In the genomic region with DNA sequence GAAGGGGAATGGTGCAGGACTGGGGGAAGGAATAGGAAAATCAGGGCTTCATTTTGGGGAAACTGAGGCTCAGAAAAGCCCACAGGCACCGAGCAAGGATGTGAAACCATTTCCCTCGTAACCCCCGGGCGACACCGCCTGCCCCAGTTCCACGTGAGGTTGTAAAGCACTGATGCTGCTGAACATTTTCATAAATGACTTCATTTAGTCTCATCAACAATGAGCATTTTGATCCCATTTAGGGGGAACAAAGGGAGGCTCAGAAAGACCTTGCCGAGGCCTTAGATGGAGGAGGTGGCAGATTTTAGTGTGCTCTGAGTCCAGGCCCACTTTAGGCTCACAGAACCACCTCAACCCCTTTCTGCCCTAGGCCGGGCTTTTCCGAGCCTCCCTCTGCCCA, we compare ENCODE assay signal across 15 cellular contexts. TPM values are rescaled to one million over a fixed set of nuclear protein-coding genes. Genes with fewer than 3 reads are reported as not detected.
A peak's percentile ranks its signal among the peaks of the same experiment; 100 is the strongest.
DNase-seq lines count a peak whose midpoint lies in the region; TF ChIP-seq lines count a peak whose summit lies in the region.
"Had no signal": no experiment of that assay in that cellular context is flagged by ENCODE, and none has a peak within 500 bp of the region (broad histone marks: within the 10 kb centered on the region; RNA-seq: fewer than 3 reads in every experiment).

No MANE protein-coding gene starts in this region.

- no peaks in the 10 kb centered on the region for H3K36me3 Mint-ChIP-seq in type B pancreatic cell
- H3K36me3 Mint-ChIP-seq: CD8-positive, alpha-beta memory T cell had no signal

- TF ChIP-seq CTCF in osteoblast (IDR thresholded peaks at IDR 0.05; ENCODE audit: extremely low read depth, low read depth, low read length) (no peak), thyroid gland (IDR thresholded peaks at IDR 0.05) (no peak), type B pancreatic cell (conservative IDR thresholded peaks at IDR 0.05) (no peak)

- no peak overlapping the region for H2AFZ ChIP-seq in osteoblast (ENCODE audit: low read length)

- no peak for TF ChIP-seq POLR2A in thyroid gland (IDR thresholded peaks at IDR 0.05)

- intact Hi-C loops in thyroid gland (cut with DNase I): no loop called here

- H4K20me1 ChIP-seq in osteoblast (ENCODE audit: insufficient read depth, low read length): no peaks in the 10 kb centered on the region

- H3K4me3 ChIP-seq in osteoblast (ENCODE audit: insufficient read depth, low read length) (no peak overlapping the region), thyroid gland (replicated peaks in 1 of 3) (no peak overlapping the region)
- H3K4me3 ChIP-seq: K562, SK-N-MC had no signal

- H3K27me3 Mint-ChIP-seq in type B pancreatic cell: no peaks in the 10 kb centered on the region

- no peak overlapping the region for H3K4me2 ChIP-seq in osteoblast (ENCODE audit: insufficient read depth, low read length)

- no peaks in the 10 kb centered on the region for H3K9me3 Mint-ChIP-seq in type B pancreatic cell
- H3K9me3 Mint-ChIP-seq: CD8-positive, alpha-beta memory T cell had no signal

- H3K27me3 ChIP-seq in osteoblast (ENCODE audit: insufficient read depth, low read length) (no peaks in the 10 kb centered on the region), thyroid gland (no peaks in the 10 kb centered on the region)
- H3K27me3 ChIP-seq: BE2C had no signal

- H3K36me3 ChIP-seq in osteoblast (ENCODE audit: insufficient read depth, low read length) (no peaks in the 10 kb centered on the region), thyroid gland (no peaks in the 10 kb centered on the region)
- H3K36me3 ChIP-seq: BE2C had no signal

- in situ Hi-C loops in G401 (cut with HindIII; ENCODE audit: low sequenced_read_pairs): no loop called here

- H3K4me1 ChIP-seq in osteoblast (ENCODE audit: insufficient read depth, low read length) (no peaks in the 10 kb centered on the region), thyroid gland (no peaks in the 10 kb centered on the region)
- H3K4me1 ChIP-seq: BE2C had no signal

- no peak overlapping the region for H3K27ac Mint-ChIP-seq in type B pancreatic cell

- no peaks in the 10 kb centered on the region for H3K79me2 ChIP-seq in osteoblast (ENCODE audit: insufficient read depth, low read length)

- H3K27ac ChIP-seq in caudate nucleus (ENCODE audit: low read depth, low read length): peak overlapping the region; percentile 98
- no peak overlapping the region for H3K27ac ChIP-seq in osteoblast (ENCODE audit: low read depth, low read length)
- no peak overlapping the region for H3K27ac ChIP-seq in thyroid gland
- H3K27ac ChIP-seq: SK-N-MC had no signal

- H3K4me3 Mint-ChIP-seq in type B pancreatic cell: no peak overlapping the region
- H3K4me3 Mint-ChIP-seq: CD8-positive, alpha-beta memory T cell had no signal

- H3K4me1 Mint-ChIP-seq in type B pancreatic cell (ENCODE audit: unreplicated experiment): no peaks in the 10 kb centered on the region

- 73 to 88% methylated on average over 7 to 9 of the region's 9 CpGs for WGBS in thyroid gland, 2 donors

- DNase-seq in caudate nucleus (lab: John Stamatoyannopoulos, UW) (peak in 30 of 61 donors; percentile 2 to 59 (median 31)), hypothalamus (lab: John Stamatoyannopoulos, UW) (peak in 26 of 51 donors; percentile 4 to 66 (median 24)), osteoblast (ENCODE audit: insufficient read length, low spot score, missing footprints) (peak; percentile 3), G401 (ENCODE audit: low spot score) (no peak), NCI-H226 (no peak), thyroid gland (no peak), type B pancreatic cell (ENCODE audit: extremely low spot score, unreplicated experiment) (no peak)
- DNase-seq: GF-D8, NCI-H1048, NCI-H1436 treated with DMSO at 0.1 percent for 48 hours, NCI-H2029 treated with DMSO at 0.1 percent for 48 hours had no signal

- peaks cover 5% of the 10 kb centered on the region for H3K9me3 ChIP-seq in osteoblast (ENCODE audit: low read depth, low read length)
- H3K9me3 ChIP-seq in thyroid gland: no peaks in the 10 kb centered on the region
- H3K9me3 ChIP-seq: BE2C had no signal

RNA-seq across cellular contexts. Expression of a gene that starts 20.5 kb away (rescaled TPM):
- total RNA-seq in osteoblast: 4.7 and 5.0 TPM in 2 replicates
- 44.0 and 52.2 TPM in 2 replicates for total RNA-seq in G401 (2014; rRNA removed; shearing (Covaris generic))
- total RNA-seq in thyroid gland: 1 to 10 TPM in 3 of 4 donors, under 1 TPM in 1; 0.24 to 5.0 (median 3.0) TPM
- 8.2 and 10.1 TPM in 2 replicates for total RNA-seq in type B pancreatic cell (ENCODE audit: low replicate concordance)

RNA-seq across cellular contexts. Expression of a gene that starts 31.3 kb away (rescaled TPM):
- total RNA-seq in osteoblast: 0.29 TPM in 1 of 2 replicates, not detected in the other
- not detected in 2 replicates for total RNA-seq in G401 (2014; rRNA removed; shearing (Covaris generic))
- total RNA-seq in thyroid gland: under 1 TPM in 1 of 4 donors, not detected in 3; 0.22 TPM
- total RNA-seq in type B pancreatic cell (ENCODE audit: low replicate concordance): 0.29 and 0.31 TPM in 2 replicates
- total RNA-seq: CD8-positive, alpha-beta memory T cell; K562 had no signal

Comparison
In these comparisons a context has a peak if more than half of its experiments do, and no peak if none do; other contexts are left out.
1. DNase-seq: peak in hypothalamus (26 of 51) and osteoblast (single experiment); none in G401 (single experiment), NCI-H226 (single experiment), thyroid gland (0 of 2) and type B pancreatic cell (single experiment).